In the genomic region with DNA sequence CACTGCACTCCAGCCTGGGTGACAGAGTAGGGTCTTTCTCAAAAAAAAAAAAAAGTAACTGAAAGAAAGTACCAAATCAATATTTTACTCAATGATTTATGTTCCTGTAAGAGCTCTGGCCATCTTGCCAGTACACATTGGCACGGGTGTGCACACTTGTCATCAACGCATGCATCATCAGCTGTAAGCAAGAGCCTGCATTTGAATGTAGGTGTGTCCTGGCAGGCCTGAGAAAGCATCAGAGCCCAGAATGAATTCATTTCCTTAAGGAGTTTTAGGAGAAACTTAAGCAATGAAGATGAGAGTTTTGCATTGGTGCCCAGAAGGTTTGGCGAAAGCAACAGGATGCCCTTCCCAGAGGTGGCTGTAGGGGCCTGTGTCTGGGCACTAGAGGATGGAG, we compare ENCODE assay signal across 27 cellular contexts.
"Had no signal": no experiment of that assay in that cellular context is flagged by ENCODE, and none has a peak within 500 bp of the region (broad histone marks: within the 10 kb centered on the region; RNA-seq: fewer than 3 reads in every experiment).

No MANE protein-coding gene starts in this region.

- H3K9me3 ChIP-seq: ascending aorta, body of pancreas had no signal

- H3K4me1 ChIP-seq: ascending aorta had no signal

- FAIRE-seq: K562, TTC549 had no signal

- DNase-seq: activated B cell treated with CpG ODN at 0.5 μM for 24 hours; activated CD4-positive, alpha-beta memory T cell treated with anti-CD3 and anti-CD28 coated beads for 36 hours; activated CD4-positive, alpha-beta T cell treated with anti-CD3 and anti-CD28 coated beads, Interleukin-2, amount 10 ng/mL, durations not matched to agents 7 days and 5 days; activated CD8-positive, alpha-beta memory T cell treated with anti-CD3 and anti-CD28 coated beads for 24 hours; activated effector memory CD4-positive, alpha-beta T cell treated with anti-CD3 and anti-CD28 coated beads, Interleukin-2, amount 50 U/mL, for 16 hours; activated naive CD4-positive, alpha-beta T cell treated with Interleukin-2 at 50 U/mL for 16 hours; activated naive CD8-positive, alpha-beta T cell treated with anti-CD3 and anti-CD28 coated beads, Interleukin-2, amount 50 U/mL, for 24 hours; activated T-cell treated with anti-CD3 and anti-CD28 coated beads, Interleukin-2, amount 50 U/mL, for 4 hours; amniotic stem cell; body of pancreas; Karpas-422; NCI-H1048; NCI-H146; NCI-H1930; NCI-H2171; NCI-H226; NCI-H526; NCI-H774; T-cell; T-helper 2 cell; T1000 had no signal

- H3K27me3 ChIP-seq: ascending aorta, body of pancreas had no signal

- H3K4me3 ChIP-seq: ascending aorta, body of pancreas, K562, SK-N-MC had no signal

- ATAC-seq: activated naive CD4-positive, alpha-beta T cell treated with anti-CD3 and anti-CD28 coated beads, Interleukin-2, amount 50 U/mL, for 72 hours; activated naive CD8-positive, alpha-beta T cell treated with anti-CD3 and anti-CD28 coated beads, Interleukin-2, amount 50 U/mL, for 24 hours; activated T-cell treated with anti-CD3 and anti-CD28 coated beads, Interleukin-2, amount 50 U/mL, for 4 hours; body of pancreas; K562; Right ventricle myocardium inferior; T-cell had no signal

- H3K36me3 ChIP-seq: ascending aorta had no signal
